In genomic region chr1:93552751-93553455, GRCh38 we compare ENCODE assay signal across 9 cellular contexts.
A peak's percentile ranks its signal among the peaks of the same experiment; 100 is the strongest.
DNase-seq lines count a peak whose midpoint lies in the region; ATAC-seq and TF ChIP-seq lines count a peak whose summit lies in the region.
"Had no signal": no experiment of that assay in that cellular context is flagged by ENCODE, and none has a peak within 500 bp of the region (broad histone marks: within the 10 kb centered on the region; RNA-seq: fewer than 3 reads in every experiment).

No MANE protein-coding gene starts in this region.

- no peak overlapping the region for H3K27ac Mint-ChIP-seq in endodermal cell
- H3K27ac Mint-ChIP-seq in nephron progenitor cell: peak overlapping the region; percentile 93
- H3K27ac Mint-ChIP-seq: activated naive CD8-positive, alpha-beta T cell had no signal

- ATAC-seq in GM18505 (IDR thresholded peaks at IDR 0.05; ENCODE audit: unreplicated experiment) (no peak), HG02884 (IDR thresholded peaks at IDR 0.05; ENCODE audit: unreplicated experiment) (no peak)

- H3K9me3 Mint-ChIP-seq in endodermal cell (no peaks in the 10 kb centered on the region), nephron progenitor cell (peaks cover 5% of the 10 kb centered on the region)

- peaks cover 84% of the 10 kb centered on the region for H3K36me3 ChIP-seq in endodermal cell (ENCODE audit: control insufficient read depth, insufficient read depth, low read length)

- H3K4me3 ChIP-seq in endodermal cell (ENCODE audit: low read length): no peak overlapping the region

- peak overlapping the region; percentile 81 for H3K27ac ChIP-seq in endodermal cell (ENCODE audit: low read depth, low read length)

- H3K4me1 Mint-ChIP-seq in endodermal cell (peaks cover 39% of the 10 kb centered on the region), nephron progenitor cell (peaks cover 43% of the 10 kb centered on the region)

- peak; percentile 85 for DNase-seq in DMS 273 (lab: John Stamatoyannopoulos, UW; ENCODE audit: unreplicated experiment)
- DNase-seq in NCI-H446 treated with DMSO at 0.1 percent for 48 hours (lab: John Stamatoyannopoulos, UW): peak; percentile 22
- no peak for DNase-seq in endodermal cell
- DNase-seq in nephron progenitor cell: peak; percentile 33
- no peak for DNase-seq in stimulated activated CD8-positive, alpha-beta memory T cell treated with anti-CD3 and anti-CD28 coated beads, Interleukin-4, amount 100 ng/mL, for 48 hours
- no peak for DNase-seq in effector CD4-positive, alpha-beta T cell

- no peaks in the 10 kb centered on the region for H3K9me3 ChIP-seq in endodermal cell (ENCODE audit: control insufficient read depth, low read length)

- WGBS in endodermal cell (ENCODE audit: insufficient coverage in 1 of 2, insufficient read length in 1 of 2), 2 experiments: 76 to 79% methylated on average over 5 to 9 of the region's 9 CpGs

- H3K4me3 Mint-ChIP-seq in endodermal cell (no peak overlapping the region), nephron progenitor cell (peak overlapping the region; percentile 41)
- H3K4me3 Mint-ChIP-seq: activated naive CD8-positive, alpha-beta T cell had no signal

- TF ChIP-seq CTCF in endodermal cell (conservative IDR thresholded peaks at IDR 0.05): no peak
- TF ChIP-seq CTCF in nephron progenitor cell (IDR thresholded peaks at IDR 0.05): no peak

- H3K27me3 Mint-ChIP-seq in endodermal cell (ENCODE audit: insufficient read depth) (no peaks in the 10 kb centered on the region), nephron progenitor cell (ENCODE audit: low read depth, poor library complexity) (no peaks in the 10 kb centered on the region)

- TF ChIP-seq POLR2A in GM18505 (IDR thresholded peaks at IDR 0.05; ENCODE audit: borderline replicate concordance, extremely low read depth, insufficient read depth, insufficient read length): no peak

- H3K36me3 Mint-ChIP-seq in endodermal cell (ENCODE audit: low read depth) (peaks cover 61% of the 10 kb centered on the region), nephron progenitor cell (ENCODE audit: low read depth) (peaks cover 54% of the 10 kb centered on the region)
- H3K36me3 Mint-ChIP-seq: activated naive CD8-positive, alpha-beta T cell had no signal

- no peak overlapping the region for H3K9ac ChIP-seq in endodermal cell (ENCODE audit: extremely low read depth, low read length, poor library complexity, severe bottlenecking)

- peaks cover 15% of the 10 kb centered on the region for H3K4me1 ChIP-seq in endodermal cell (ENCODE audit: control insufficient read depth, insufficient read depth, low read length)

- H3K27me3 ChIP-seq in endodermal cell (ENCODE audit: control insufficient read depth, insufficient read depth, low read length, poor library complexity, severe bottlenecking): no peaks in the 10 kb centered on the region

Comparison
In these comparisons a context has a peak if more than half of its experiments do, and no peak if none do; other contexts are left out.
1. DNase-seq: peak in DMS 273 (single experiment), NCI-H446 treated with DMSO at 0.1 percent for 48 hours (single experiment) and nephron progenitor cell (single experiment); none in endodermal cell (single experiment), stimulated activated CD8-positive, alpha-beta memory T cell treated with anti-CD3 and anti-CD28 coated beads, Interleukin-4, amount 100 ng/mL, for 48 hours (single experiment) and effector CD4-positive, alpha-beta T cell (single experiment).